In the genomic region with DNA sequence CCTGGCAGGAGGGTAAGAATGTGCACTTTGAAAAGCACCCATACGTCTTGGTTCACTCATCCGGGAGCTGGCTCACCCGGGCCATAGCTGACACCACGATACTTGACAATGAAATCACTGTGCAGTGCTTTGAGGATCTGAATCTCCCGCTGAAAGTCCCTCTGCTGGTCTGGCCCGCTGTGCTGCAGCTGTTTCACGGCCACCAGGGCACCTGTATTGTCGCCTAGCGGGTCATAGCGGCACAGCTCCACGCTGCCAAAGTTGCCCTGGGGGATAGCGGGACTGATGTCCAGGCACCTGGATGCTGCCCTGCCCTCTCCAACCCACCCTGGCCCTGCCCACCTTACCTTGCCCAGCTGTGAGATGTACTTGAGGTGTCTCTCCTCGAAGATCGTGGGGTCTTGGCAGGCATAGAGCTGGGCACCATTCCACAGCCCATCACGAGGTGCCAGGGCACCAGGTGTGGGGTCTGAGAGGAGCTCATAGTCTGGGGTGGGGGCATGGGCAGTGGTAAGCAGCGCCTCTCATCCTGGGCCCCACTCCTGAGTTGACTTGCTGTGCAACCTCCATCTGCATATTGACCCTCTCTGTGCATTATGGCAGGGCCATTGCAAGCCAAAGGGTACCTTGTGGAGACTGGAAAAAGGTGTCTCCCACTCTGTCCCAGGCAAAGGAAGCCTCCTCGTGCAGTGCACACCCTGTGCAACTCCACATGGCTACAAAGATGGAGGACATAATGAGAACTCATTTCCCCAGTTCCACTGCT, we compare ENCODE assay signal across 22 cellular contexts. TPM values are rescaled to one million over a fixed set of nuclear protein-coding genes. Genes with fewer than 3 reads are reported as not detected.
"Had no signal": no experiment of that assay in that cellular context is flagged by ENCODE, and none has a peak within 500 bp of the region (broad histone marks: within the 10 kb centered on the region; RNA-seq: fewer than 3 reads in every experiment).

No MANE protein-coding gene starts in this region.

- H3K27me3 Mint-ChIP-seq: naive B cell had no signal

- H3K4me3 Mint-ChIP-seq: naive B cell had no signal

- H3K36me3 ChIP-seq: ovary, right atrium auricular region had no signal

- H3K27me3 ChIP-seq: ovary had no signal

- DNase-seq: effector CD4-positive, alpha-beta T cell; heart right ventricle; hypothalamus; kidney glomerular epithelial cell; mesendoderm; naive B cell; nephron progenitor cell; small intestine; stimulated activated CD4-positive, alpha-beta T cell treated with anti-CD3 and anti-CD28 coated beads, Interleukin-12 subunit alpha, Interleukin-12 subunit beta, amount 100 ng/mL, for 4 hours; stimulated activated naive CD4-positive, alpha-beta T cell treated with Interleukin-2 at 50 U/mL for 16 hours had no signal

- H3K9me3 Mint-ChIP-seq: naive B cell, nephron progenitor cell had no signal

- ATAC-seq: esophagus mucosa, heart right ventricle had no signal

- H3K27ac ChIP-seq: coronary artery, heart right ventricle, ovary, right atrium auricular region had no signal

- H3K9me3 ChIP-seq: heart right ventricle, ovary, right atrium auricular region had no signal

- H3K27ac Mint-ChIP-seq: nephron progenitor cell had no signal

- H3K4me3 ChIP-seq: coronary artery, heart right ventricle, ovary, right atrium auricular region had no signal

RNA-seq across cellular contexts. Expression of a gene that starts 11.3 kb away (rescaled TPM):
- total RNA-seq: dermis microvascular lymphatic vessel endothelial cell, esophagus mucosa, fibroblast of lung, frontal cortex, glomerular endothelial cell, heart right ventricle, liver, lung microvascular endothelial cell, posterior vena cava, right atrium auricular region, urinary bladder had no signal
- polyA plus RNA-seq: fibroblast of lung had no signal

RNA-seq across cellular contexts. Expression of a gene that starts 37.7 kb away (rescaled TPM):
- total RNA-seq: fibroblast of lung, frontal cortex, glomerular endothelial cell, heart right ventricle, lung microvascular endothelial cell, right atrium auricular region had no signal
- polyA plus RNA-seq: fibroblast of lung, heart right ventricle had no signal

RNA-seq across cellular contexts. Expression of a gene that starts 39.1 kb away (rescaled TPM):
- total RNA-seq: dermis microvascular lymphatic vessel endothelial cell, esophagus mucosa, fibroblast of lung, glomerular endothelial cell, lung microvascular endothelial cell, posterior vena cava, right atrium auricular region, urinary bladder had no signal
- polyA plus RNA-seq: fibroblast of lung, heart right ventricle, liver, ovary, urinary bladder had no signal
